25 cellular contexts compared by ENCODE assay signal in the genomic region with DNA sequence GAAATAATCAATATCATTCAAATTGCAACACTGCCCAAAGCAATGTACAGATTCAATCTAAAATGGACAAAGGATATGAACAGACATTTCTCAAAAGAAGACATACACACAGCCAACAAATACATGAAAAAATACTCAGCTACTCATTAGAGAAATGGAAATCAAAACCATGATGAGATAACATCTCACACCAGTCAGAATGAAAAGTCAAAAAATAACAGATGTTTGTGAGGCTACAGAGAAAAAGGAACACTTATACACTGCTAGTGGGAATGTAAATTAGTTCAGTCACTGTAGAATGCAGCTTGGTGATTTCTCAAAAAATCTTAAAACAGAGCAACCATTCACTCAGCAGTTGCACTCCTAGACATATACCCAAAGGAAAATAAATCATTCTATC.
DNase-seq lines count a peak whose midpoint lies in the region; ATAC-seq and TF ChIP-seq lines count a peak whose summit lies in the region.
"Had no signal": no experiment of that assay in that cellular context is flagged by ENCODE, and none has a peak within 500 bp of the region (broad histone marks: within the 10 kb centered on the region; RNA-seq: fewer than 3 reads in every experiment).

No MANE protein-coding gene starts in this region.

- H3K4me1 ChIP-seq in adipocyte (ENCODE audit: control insufficient read depth, insufficient read depth, low read length), result no peaks in the 10 kb centered on the region
- H3K4me1 ChIP-seq in adrenal gland (replicated peaks in 1 of 2), result no peaks in the 10 kb centered on the region
- H3K4me1 ChIP-seq: HAP-1, SJSA1 had no signal

- no peak for TF ChIP-seq CTCF in adrenal gland (IDR thresholded peaks at IDR 0.05)

- H3K27ac ChIP-seq in adrenal gland, result no peak overlapping the region
- H3K27ac ChIP-seq: PC-9, SJSA1 had no signal

- no peaks in the 10 kb centered on the region for H3K36me3 ChIP-seq in adipocyte (ENCODE audit: control insufficient read depth, insufficient read depth, low read length, severe bottlenecking)
- no peaks in the 10 kb centered on the region for H3K36me3 ChIP-seq in adrenal gland (replicated peaks in 1 of 2)
- H3K36me3 ChIP-seq: HAP-1, SJSA1 had no signal

- no peak for TF ChIP-seq POLR2A in adrenal gland (IDR thresholded peaks at IDR 0.05)

- H3K27me3 ChIP-seq in adipocyte (replicated peaks; ENCODE audit: control insufficient read depth, insufficient read depth, low read length), result no peaks in the 10 kb centered on the region
- H3K27me3 ChIP-seq in adrenal gland, result no peaks in the 10 kb centered on the region
- H3K27me3 ChIP-seq: SJSA1 had no signal

- H3K9me3 ChIP-seq in adipocyte (ENCODE audit: control insufficient read depth, low read length) (no peaks in the 10 kb centered on the region), adrenal gland (replicated peaks in 1 of 3) (no peaks in the 10 kb centered on the region)
- H3K9me3 ChIP-seq: HAP-1, SJSA1 had no signal

- H3K4me3 ChIP-seq in adipocyte (ENCODE audit: low read length) (no peak overlapping the region), adrenal gland (no peak overlapping the region)
- H3K4me3 ChIP-seq: HAP-1, PC-9, SJSA1 had no signal

- DNase-seq in adipocyte (ENCODE audit: low read depth), result peak; percentile 6
- DNase-seq in Right ventricle myocardium superior, result no peak
- no peak for DNase-seq in adrenal gland
- no peak for DNase-seq in anterior cingulate cortex (lab: John Stamatoyannopoulos, UW)
- DNase-seq: 8988T, Calu3, DND-41, GOT3, HFFc6, KBM-7, MV-4-11, NCI-H1105, NCI-H1436 treated with DMSO at 0.1 percent for 48 hours, NCI-H1930, NCI-H2107, NCI-H524, NCI-H748 treated with DMSO at 0.1 percent for 48 hours, PC-9, T-helper 1 cell had no signal

- ATAC-seq in GM18868 (IDR thresholded peaks at IDR 0.05; ENCODE audit: unreplicated experiment), result peak; percentile 66
- ATAC-seq in HG02852 (IDR thresholded peaks at IDR 0.05; ENCODE audit: unreplicated experiment), result peak; percentile 81
- peak; percentile 60 for ATAC-seq in HG03354 (IDR thresholded peaks at IDR 0.05; ENCODE audit: poor library complexity, severe bottlenecking, unreplicated experiment)
- ATAC-seq in Right ventricle myocardium superior (ENCODE audit: poor library complexity), result no peak
- ATAC-seq: Right ventricle myocardium inferior had no signal

- intact Hi-C loops in Right ventricle myocardium superior (cut with DNase I) (no loop called here), adrenal gland (cut with DNase I) (no loop called here)

- H3K9ac ChIP-seq in adipocyte (ENCODE audit: low read length), result no peak overlapping the region
